ENCODE assay signal across 20 cellular contexts in genomic region chr5:135066781-135067430, GRCh38. TPM values are rescaled to one million over a fixed set of nuclear protein-coding genes. Genes with fewer than 3 reads are reported as not detected.
"Had no signal": no experiment of that assay in that cellular context is flagged by ENCODE, and none has a peak within 500 bp of the region (broad histone marks: within the 10 kb centered on the region; RNA-seq: fewer than 3 reads in every experiment).

No MANE protein-coding gene starts in this region.

- H3K27me3 Mint-ChIP-seq: stimulated activated naive CD8-positive, alpha-beta T cell treated with anti-CD3 and anti-CD28 coated beads, Interleukin-15, Interleukin-2, amounts not matched to agents 100 ng/mL and 50 ng/mL, for 24 hours had no signal

- H3K9me3 Mint-ChIP-seq: endodermal cell; memory B cell; natural killer cell treated with Interleukin-12 subunit alpha and Interleukin-12 subunit beta and Interleukin-15 and Interleukin-18, amount 100 ng/mL, for 72 hours; stimulated activated naive CD8-positive, alpha-beta T cell treated with anti-CD3 and anti-CD28 coated beads, Interleukin-15, Interleukin-2, amounts not matched to agents 100 ng/mL and 50 ng/mL, for 24 hours had no signal

- H3K9me3 ChIP-seq: colonic mucosa, neutrophil, right atrium auricular region, testis, transverse colon had no signal

- H3K4me3 Mint-ChIP-seq: endodermal cell; memory B cell; natural killer cell treated with Interleukin-12 subunit alpha and Interleukin-12 subunit beta and Interleukin-15 and Interleukin-18, amount 100 ng/mL, for 72 hours; stimulated activated naive CD8-positive, alpha-beta T cell treated with anti-CD3 and anti-CD28 coated beads, Interleukin-15, Interleukin-2, amounts not matched to agents 100 ng/mL and 50 ng/mL, for 24 hours had no signal

- H3K4me3 ChIP-seq: colonic mucosa, hepatocyte, right atrium auricular region, testis, transverse colon had no signal

- H3K27ac Mint-ChIP-seq: endodermal cell; memory B cell; natural killer cell treated with Interleukin-12 subunit alpha and Interleukin-12 subunit beta and Interleukin-15 and Interleukin-18, amount 100 ng/mL, for 72 hours; stimulated activated naive CD8-positive, alpha-beta T cell treated with anti-CD3 and anti-CD28 coated beads, Interleukin-15, Interleukin-2, amounts not matched to agents 100 ng/mL and 50 ng/mL, for 24 hours had no signal

- H3K27me3 ChIP-seq: colonic mucosa, hepatocyte, right atrium auricular region, testis, transverse colon had no signal

- H2AFZ ChIP-seq: hepatocyte had no signal

- ATAC-seq: left colon; natural killer cell treated with Interleukin-12 subunit alpha and Interleukin-12 subunit beta and Interleukin-15 and Interleukin-18, amount 100 ng/mL, for 72 hours had no signal

- H3K36me3 ChIP-seq: colonic mucosa, neutrophil, right atrium auricular region, transverse colon had no signal

- H3K4me2 ChIP-seq: hepatocyte had no signal

- DNase-seq: cerebellar nuclear complex; colonic mucosa; dermis blood vessel endothelial cell; effector CD4-positive, alpha-beta T cell; endodermal cell; foreskin melanocyte; head of caudate nucleus; midbrain; small intestine; stimulated activated CD4-positive, alpha-beta T cell treated with anti-CD3 and anti-CD28 coated beads, Interleukin-2, amount 100 ng/mL, for 48 hours; testis; transverse colon had no signal

- H3K4me1 ChIP-seq: colonic mucosa, right atrium auricular region, testis, transverse colon had no signal

- H3K4me1 Mint-ChIP-seq: memory B cell had no signal

- H3K27ac ChIP-seq: colonic mucosa, hepatocyte, neutrophil, right atrium auricular region, testis, transverse colon had no signal

RNA-seq across cellular contexts. Expression of gene PITX1, which starts 32.9 kb away (rescaled TPM):
- total RNA-seq: kidney epithelial cell; natural killer cell treated with Interleukin-12 subunit alpha and Interleukin-12 subunit beta and Interleukin-15 and Interleukin-18, amount 100 ng/mL, for 72 hours; right atrium auricular region had no signal
